ENCODE assay signal across 8 cellular contexts in the genomic region with DNA sequence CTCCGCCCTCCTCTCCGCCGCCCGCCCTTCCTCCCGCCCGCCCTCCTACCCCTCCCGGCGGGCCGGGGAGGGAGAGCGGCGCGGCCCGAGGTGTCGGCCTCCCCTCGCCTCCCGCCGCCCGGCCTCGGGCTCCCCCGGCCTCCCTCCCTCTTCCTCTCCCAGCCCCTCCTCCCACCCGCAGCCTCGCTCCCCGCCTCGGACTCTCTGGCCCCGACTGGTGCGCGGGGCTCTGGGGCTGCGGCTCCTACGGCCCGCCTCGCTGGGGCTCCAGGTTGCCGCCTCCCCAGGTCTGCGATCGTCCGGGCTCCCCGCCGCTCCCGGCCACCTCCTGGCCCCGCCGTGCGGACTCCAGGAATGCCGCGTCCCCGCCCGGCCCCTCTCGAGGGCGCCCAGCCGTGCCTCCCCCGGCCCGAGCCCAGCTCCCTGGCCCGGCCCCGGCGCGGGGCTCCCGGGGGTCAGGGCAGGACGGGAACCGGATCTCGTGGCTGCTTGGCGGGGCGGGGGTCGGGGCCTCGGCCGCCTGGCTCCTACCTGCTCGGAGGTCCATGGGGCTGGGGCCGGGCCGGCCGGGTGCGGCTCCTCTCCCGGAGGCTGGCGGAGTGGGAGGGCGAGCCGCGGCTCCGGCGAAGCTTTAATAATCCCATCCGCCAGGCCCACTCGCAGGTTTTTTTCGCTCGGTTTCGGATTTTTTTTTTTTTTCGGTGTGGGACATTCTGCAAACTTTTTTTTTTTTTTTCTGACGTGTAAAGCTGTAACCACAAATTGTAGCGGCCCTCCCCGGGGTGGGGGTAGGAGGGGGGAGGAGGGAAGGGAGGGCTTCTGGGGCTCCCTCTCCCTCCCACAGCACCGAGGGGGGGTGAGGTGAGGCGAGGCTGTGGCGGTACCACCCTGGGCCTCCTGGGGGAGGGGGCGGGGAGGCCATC. TPM values are rescaled to one million over a fixed set of nuclear protein-coding genes. Genes with fewer than 3 reads are reported as not detected.
A peak's percentile ranks its signal among the peaks of the same experiment; 100 is the strongest.
DNase-seq lines count a peak whose midpoint lies in the region; ATAC-seq and TF ChIP-seq lines count a peak whose summit lies in the region.

A gene (minus strand): TSS at position 606 of the 923 bp plus-strand sequence. CDS start 59 bp downstream, at position 547.

- H4K5ac ChIP-seq in mesendoderm (ENCODE audit: low read length), result no peak within 1 kb of the TSS

- H3K79me1 ChIP-seq in mesendoderm (ENCODE audit: low read length), result no peaks in the 10 kb centered on the region

- peak within 1 kb of the TSS; percentile 82 for H2BK120ac ChIP-seq in mesendoderm (ENCODE audit: low read depth, low read length)

- no peaks in the 10 kb centered on the region for H3K36me3 ChIP-seq in mesendoderm (ENCODE audit: control insufficient read depth, insufficient read depth, low read length)

- H3K27me3 ChIP-seq in mesendoderm (ENCODE audit: insufficient read depth, low read length, poor library complexity), result no peaks in the 10 kb centered on the region

- H3K27ac ChIP-seq in mesendoderm (ENCODE audit: low read depth, low read length), result peak within 1 kb of the TSS; percentile 94

- H3K4me3 ChIP-seq in GM12875 (ENCODE audit: low read depth, low read length) (peak within 1 kb of the TSS; percentile 57), mesendoderm (ENCODE audit: low read length) (peak within 1 kb of the TSS; percentile 43)

- H3K23ac ChIP-seq in mesendoderm (ENCODE audit: low read length), result no peak within 1 kb of the TSS

- H2BK5ac ChIP-seq in mesendoderm (ENCODE audit: low read length), result peak within 1 kb of the TSS; percentile 27

- H2BK15ac ChIP-seq in mesendoderm (replicated peaks; ENCODE audit: low read depth), result no peak within 1 kb of the TSS

- H2AK5ac ChIP-seq in mesendoderm (ENCODE audit: low read length), result peak within 1 kb of the TSS; percentile 41

- no peak for ATAC-seq in HG02759 (IDR thresholded peaks at IDR 0.05; ENCODE audit: unreplicated experiment)

- WGBS in mesendoderm (ENCODE audit: extremely low coverage, insufficient coverage, low lambda C conversion rate), result no CpG with 5 or more reads among the region's 88 CpGs

- no peaks in the 10 kb centered on the region for H3K79me2 ChIP-seq in mesendoderm (ENCODE audit: control insufficient read depth, insufficient read depth, low read length)

- H3K4ac ChIP-seq in mesendoderm (ENCODE audit: low read depth, low read length), result peak within 1 kb of the TSS; percentile 98

- DNase-seq in NAMALWA (ENCODE audit: low spot score) (peak; percentile 66), mesendoderm (peak; percentile 77), pons (ENCODE audit: low spot score) (no peak)
- DNase-seq in activated CD4-positive, alpha-beta T cell treated with anti-CD3 and anti-CD28 coated beads, Interleukin-2, amount 50 U/mL, for 4 hours, result peak; percentile 66 to 72
- DNase-seq in effector CD8-positive, alpha-beta T cell (lab: John Stamatoyannopoulos, UW), result peak; percentile 64
- DNase-seq in stimulated activated naive CD4-positive, alpha-beta T cell (lab: John Stamatoyannopoulos, UW), result peak; percentile 39 to 67 (median 52)

- peaks cover 19% of the 10 kb centered on the region for H3K4me1 ChIP-seq in mesendoderm (ENCODE audit: control insufficient read depth, low read depth, low read length)

- peak within 1 kb of the TSS; percentile 91 for H3K56ac ChIP-seq in mesendoderm (ENCODE audit: low read length)

- H3K18ac ChIP-seq in mesendoderm (ENCODE audit: low read length), result peak within 1 kb of the TSS; percentile 97

- peak within 1 kb of the TSS; percentile 69 for H4K8ac ChIP-seq in mesendoderm (ENCODE audit: low read depth, low read length)

- no peak for TF ChIP-seq CTCF in GM12875 (IDR thresholded peaks at IDR 0.05; ENCODE audit: borderline replicate concordance, insufficient read depth, low read depth, low read length)

- peak within 1 kb of the TSS; percentile 89 for H3K9ac ChIP-seq in mesendoderm (ENCODE audit: low read length)

- H3K4me2 ChIP-seq in mesendoderm (ENCODE audit: low read length), result peak within 1 kb of the TSS; percentile 47

RNA-seq across cellular contexts. Expression of the gene that starts here (rescaled TPM):
- polyA plus RNA-seq in mesendoderm (2013, experiment 1 of 2), result 1.3 TPM
- polyA plus RNA-seq in mesendoderm (2013, experiment 2 of 2), result 1.2 TPM
